12 cellular contexts compared by ENCODE assay signal in genomic region chr1:225650198-225650597, GRCh38. TPM values are rescaled to one million over a fixed set of nuclear protein-coding genes. Genes with fewer than 3 reads are reported as not detected.
A peak's percentile ranks its signal among the peaks of the same experiment; 100 is the strongest.
DNase-seq lines count a peak whose midpoint lies in the region; ATAC-seq and TF ChIP-seq lines count a peak whose summit lies in the region.
"Had no signal": no experiment of that assay in that cellular context is flagged by ENCODE, and none has a peak within 500 bp of the region (broad histone marks: within the 10 kb centered on the region; RNA-seq: fewer than 3 reads in every experiment).

No MANE protein-coding gene starts in this region.

- TF ChIP-seq CTCF in AG10803 (conservative IDR thresholded peaks at IDR 0.05; ENCODE audit: low read length) (no peak), glutamatergic neuron (IDR thresholded peaks at IDR 0.05; ENCODE audit: partially characterized antibody, unreplicated experiment) (no peak), retinal pigment epithelial cell (conservative IDR thresholded peaks at IDR 0.05; ENCODE audit: low read depth, low read length) (no peak)

- no peak for DNase-seq in AG10803 (ENCODE audit: low read depth)
- no peak for DNase-seq in SK-N-MC (ENCODE audit: low read depth, low spot score)
- no peak for DNase-seq in glutamatergic neuron
- no peak for DNase-seq in retinal pigment epithelial cell (ENCODE audit: low read depth)
- DNase-seq in activated CD8-positive, alpha-beta memory T cell treated with anti-CD3 and anti-CD28 coated beads, Interleukin-2, amount 50 U/mL, for 4 hours, result no peak
- DNase-seq in activated effector memory CD4-positive, alpha-beta T cell treated with Interleukin-2 at 50 U/mL for 16 hours, result no peak
- DNase-seq: activated T-cell treated with anti-CD3 and anti-CD28 coated beads for 4 hours; CD4-positive, CD25-positive, alpha-beta regulatory T cell; NCI-H1105 treated with DMSO at 0.1 percent for 48 hours; stimulated activated CD4-positive, alpha-beta T cell treated with anti-CD3 and anti-CD28 coated beads, Interleukin-4, amount 100 ng/mL, for 4 hours had no signal

- H3K9me3 ChIP-seq in SK-N-MC (ENCODE audit: low read depth, low read length), result peaks cover 10% of the 10 kb centered on the region; the same call in 1 of the 2 replicates

- H3K4me3 ChIP-seq in AG10803 (ENCODE audit: low read length) (peak overlapping the region; percentile 25; the same call in 1 of the 2 replicates), SK-N-MC (peak overlapping the region; percentile 17), retinal pigment epithelial cell (ENCODE audit: low read length) (peak overlapping the region; percentile 12)

- peaks cover 9% of the 10 kb centered on the region for H3K36me3 Mint-ChIP-seq in glutamatergic neuron (ENCODE audit: unreplicated experiment)
- H3K36me3 Mint-ChIP-seq: CD4-positive, CD25-positive, alpha-beta regulatory T cell had no signal

- H3K36me3 ChIP-seq in SK-N-MC (ENCODE audit: insufficient read depth, low read length), result peaks cover 12% of the 10 kb centered on the region

- H3K4me1 Mint-ChIP-seq in glutamatergic neuron (ENCODE audit: low read depth, unreplicated experiment), result peaks cover 20% of the 10 kb centered on the region

- H3K9me3 Mint-ChIP-seq in glutamatergic neuron (ENCODE audit: unreplicated experiment), result peaks cover 21% of the 10 kb centered on the region

- H3K4me3 Mint-ChIP-seq in glutamatergic neuron (ENCODE audit: unreplicated experiment), result peak overlapping the region; percentile 100

- peak overlapping the region; percentile 53 for H3K9ac ChIP-seq in SK-N-MC (ENCODE audit: insufficient read length)

- ATAC-seq in GM19455 (IDR thresholded peaks at IDR 0.05; ENCODE audit: unreplicated experiment) (no peak), GM18517 (IDR thresholded peaks at IDR 0.05; ENCODE audit: unreplicated experiment) (no peak)

- H3K27ac ChIP-seq in SK-N-MC, result no peak overlapping the region

- H3K27me3 Mint-ChIP-seq in glutamatergic neuron (ENCODE audit: unreplicated experiment), result peaks cover 11% of the 10 kb centered on the region

- peak overlapping the region; percentile 53 for H3K27ac Mint-ChIP-seq in glutamatergic neuron (ENCODE audit: unreplicated experiment)
- H3K27ac Mint-ChIP-seq: CD4-positive, CD25-positive, alpha-beta regulatory T cell had no signal

RNA-seq across cellular contexts. Expression of gene ENAH, which starts 2.7 kb away (rescaled TPM):
- 265 TPM for total RNA-seq in glutamatergic neuron (ENCODE audit: unreplicated experiment)
- total RNA-seq: CD4-positive, CD25-positive, alpha-beta regulatory T cell had no signal
